12 cellular contexts compared by ENCODE assay signal in genomic region chr19:4089946-4090345, GRCh38. TPM values are rescaled to one million over a fixed set of nuclear protein-coding genes. Genes with fewer than 3 reads are reported as not detected.
A peak's percentile ranks its signal among the peaks of the same experiment; 100 is the strongest.
DNase-seq lines count a peak whose midpoint lies in the region; ATAC-seq and TF ChIP-seq lines count a peak whose summit lies in the region.
"Had no signal": no experiment of that assay in that cellular context is flagged by ENCODE, and none has a peak within 500 bp of the region (broad histone marks: within the 10 kb centered on the region; RNA-seq: fewer than 3 reads in every experiment).

No MANE protein-coding gene starts in this region.

- ATAC-seq in activated CD8-positive, alpha-beta T cell treated with anti-CD3 and anti-CD28 coated beads for 36 hours = no peak
- ATAC-seq in naive B cell (ENCODE audit: low read depth in 2 of 2) (no peak), GM18858 (IDR thresholded peaks at IDR 0.05; ENCODE audit: unreplicated experiment) (no peak)
- no peak for ATAC-seq in activated CD4-positive, CD25-positive, alpha-beta regulatory T cell treated with anti-CD3 and anti-CD28 coated beads, Interleukin-2, amount 50 U/mL, for 24 hours

- intact Hi-C loops in breast epithelium (cut with DNase I; ENCODE audit: low total_unique reads) = no loop called here
- intact Hi-C loops in mammary epithelial cell (cut with micrococcal nuclease) = no loop called here
- intact Hi-C loops in activated CD8-positive, alpha-beta T cell treated with anti-CD3 and anti-CD28 coated beads for 36 hours (cut with micrococcal nuclease) = no loop called here

- peak overlapping the region in 2 of 3 donors; percentile 14 to 17 for H3K4me3 ChIP-seq in breast epithelium
- no peak overlapping the region for H3K4me3 ChIP-seq in mammary epithelial cell (replicated peaks in 1 of 3; ENCODE audit: insufficient read depth in 1 of 3, low read depth in 2 of 3, low read length in 3 of 3)
- H3K4me3 ChIP-seq in urinary bladder (ENCODE audit: low read depth, low read length) = no peak overlapping the region
- H3K4me3 ChIP-seq: ascending aorta had no signal

- DNase-seq in breast epithelium (ENCODE audit: low spot score in 2 of 2) (no peak), mammary epithelial cell (no peak), naive B cell (no peak), KBM-7 (no peak)
- DNase-seq in activated CD8-positive, alpha-beta T cell treated with anti-CD3 and anti-CD28 coated beads for 36 hours = no peak
- DNase-seq: DMS79, NCI-H2107, SHP77 treated with DMSO at 0.1 percent for 48 hours had no signal

- peaks cover 49% of the 10 kb centered on the region for H3K4me1 Mint-ChIP-seq in activated CD8-positive, alpha-beta T cell treated with anti-CD3 and anti-CD28 coated beads for 36 hours (ENCODE audit: low read depth)
- H3K4me1 Mint-ChIP-seq in naive B cell = peaks cover 11 to 34% (median 15%) of the 10 kb centered on the region in 3 donors

- TF ChIP-seq POLR2A in breast epithelium (IDR thresholded peaks at IDR 0.05) = no peak

- 92% methylated on average over 19 of the region's 22 CpGs for WGBS in mammary epithelial cell (ENCODE audit: low coverage, missing lambda C conversion rate)
- WGBS in urinary bladder = 92% methylated on average over 22 of the region's 22 CpGs

- no peaks in the 10 kb centered on the region for H3K4me1 ChIP-seq in breast epithelium
- H3K4me1 ChIP-seq in mammary epithelial cell (ENCODE audit: insufficient read depth, low read length) = no peaks in the 10 kb centered on the region
- peaks cover 2% of the 10 kb centered on the region for H3K4me1 ChIP-seq in urinary bladder (ENCODE audit: insufficient read depth)
- H3K4me1 ChIP-seq: ascending aorta had no signal

- H3K36me3 ChIP-seq in breast epithelium (no peaks in the 10 kb centered on the region), mammary epithelial cell (ENCODE audit: insufficient read depth, low read length) (peaks cover 2% of the 10 kb centered on the region), urinary bladder (ENCODE audit: insufficient read depth) (peaks cover 3% of the 10 kb centered on the region)

- in situ Hi-C loops in mammary epithelial cell (cut with MboI; ENCODE audit: low sequenced_read_pairs in 2 of 2) (no loop called here), KBM-7 (cut with MboI; ENCODE audit: low pct_unique_long_range_greater_than_20kb, low sequenced_read_pairs) (no loop called here)

- H3K9ac ChIP-seq in mammary epithelial cell (ENCODE audit: insufficient read depth, low read length) = no peak overlapping the region

- TF ChIP-seq CTCF in breast epithelium (IDR thresholded peaks at IDR 0.05) (no peak), mammary epithelial cell (conservative IDR thresholded peaks at IDR 0.05 in 1 of 2, IDR thresholded peaks at IDR 0.05 in 1 of 2; ENCODE audit: extremely low read depth in 1 of 2, insufficient read depth in 1 of 2, low read depth in 1 of 2, low read length in 2 of 2) (no peak)
- TF ChIP-seq CTCF in activated CD8-positive, alpha-beta T cell treated with anti-CD3 and anti-CD28 coated beads for 36 hours (IDR thresholded peaks at IDR 0.05) = no peak

- H2AFZ ChIP-seq in mammary epithelial cell (ENCODE audit: low read depth, low read length) = no peak overlapping the region

- POLR2A ChIA-PET in activated CD8-positive, alpha-beta T cell treated with anti-CD3 and anti-CD28 coated beads for 36 hours (lab: Charles Lee) = interaction anchor here (1.0 to 3.6 kb wide), 5 partner anchors 9 to 25 kb away, joined by 3 to 20 read pairs (median 5); no protein-coding TSS in a partner anchor

- H3K9me3 Mint-ChIP-seq in activated CD8-positive, alpha-beta T cell treated with anti-CD3 and anti-CD28 coated beads for 36 hours = no peaks in the 10 kb centered on the region
- H3K9me3 Mint-ChIP-seq in naive B cell = no peaks in the 10 kb centered on the region

- CTCF ChIA-PET in mammary epithelial cell (lab: Charles Lee; ENCODE audit: low non-redundant PET) = no interaction called here
- CTCF ChIA-PET in activated CD8-positive, alpha-beta T cell treated with anti-CD3 and anti-CD28 coated beads for 36 hours (lab: Charles Lee) = interaction anchor here (1.3 to 2.0 kb wide), 2 partner anchors 14 to 50 kb away, joined by 4 to 5 read pairs; no protein-coding TSS in a partner anchor

- no peaks in the 10 kb centered on the region for H3K79me2 ChIP-seq in mammary epithelial cell (ENCODE audit: insufficient read depth, low read length)

- peak overlapping the region; percentile 75 for H3K4me3 Mint-ChIP-seq in activated CD8-positive, alpha-beta T cell treated with anti-CD3 and anti-CD28 coated beads for 36 hours
- peak overlapping the region in 7 of 8 donors; percentile 42 to 91 (median 75) for H3K4me3 Mint-ChIP-seq in naive B cell

- peaks cover 20% of the 10 kb centered on the region for H3K36me3 Mint-ChIP-seq in activated CD8-positive, alpha-beta T cell treated with anti-CD3 and anti-CD28 coated beads for 36 hours (ENCODE audit: low read depth)
- H3K36me3 Mint-ChIP-seq in naive B cell = no peaks in the 10 kb centered on the region

- no peaks in the 10 kb centered on the region for H3K27me3 ChIP-seq in breast epithelium
- no peaks in the 10 kb centered on the region for H3K27me3 ChIP-seq in mammary epithelial cell (ENCODE audit: insufficient read depth, low read length)
- H3K27me3 ChIP-seq: ascending aorta had no signal

- no peaks in the 10 kb centered on the region for H4K20me1 ChIP-seq in mammary epithelial cell (ENCODE audit: insufficient read depth, low read length)

- H3K27ac Mint-ChIP-seq in activated CD8-positive, alpha-beta T cell treated with anti-CD3 and anti-CD28 coated beads for 36 hours = peak overlapping the region; percentile 92
- peak overlapping the region in 3 of 6 donors; percentile 68 to 94 (median 82) for H3K27ac Mint-ChIP-seq in naive B cell

- H3K27ac ChIP-seq in breast epithelium (peak overlapping the region in 1 of 2 donors; percentile 40), mammary epithelial cell (ENCODE audit: insufficient read depth, low read depth, low read length) (no peak overlapping the region), urinary bladder (ENCODE audit: low read depth) (peak overlapping the region; percentile 86)
- H3K27ac ChIP-seq: ascending aorta had no signal

- no TSS peak for BruUV-seq in mammary epithelial cell (replicated peaks; lab: Mats Ljungman, UMichigan)

- H3K4me2 ChIP-seq in mammary epithelial cell (ENCODE audit: insufficient read depth, low read depth, low read length) = no peak overlapping the region

- dilution Hi-C loops in mammary epithelial cell (cut with HindIII; ENCODE audit: low sequenced_read_pairs) = no loop called here

- H3K27me3 Mint-ChIP-seq in activated CD8-positive, alpha-beta T cell treated with anti-CD3 and anti-CD28 coated beads for 36 hours = no peaks in the 10 kb centered on the region
- no peaks in the 10 kb centered on the region for H3K27me3 Mint-ChIP-seq in naive B cell

- no peaks in the 10 kb centered on the region for H3K9me3 ChIP-seq in breast epithelium
- H3K9me3 ChIP-seq in mammary epithelial cell (replicated peaks; ENCODE audit: insufficient read depth, low read length) = no peaks in the 10 kb centered on the region
- H3K9me3 ChIP-seq: ascending aorta had no signal

RNA-seq across cellular contexts. Expression of gene ZBTB7A, which starts 23.2 kb away (rescaled TPM):
- total RNA-seq in breast epithelium (10 to 100 TPM; 29.0 to 38.7 (median 29.8) TPM), mammary epithelial cell (10 to 100 TPM; 40.8 to 52.9 TPM), urinary bladder (8.2 TPM)
- polyA plus RNA-seq in mammary epithelial cell (11.0 TPM), naive B cell (ENCODE audit: low read depth in 6 of 6) (10 to 100 TPM; 13.5 to 41.2 (median 21.2) TPM), urinary bladder (35.3 TPM)
- polyA minus RNA-seq in mammary epithelial cell = 9.2 TPM
- 10 to 100 TPM; 46.6 TPM for total RNA-seq in activated CD8-positive, alpha-beta T cell treated with anti-CD3 and anti-CD28 coated beads for 36 hours

RNA-seq across cellular contexts. Expression of gene MAP2K2, which starts 34.0 kb away (rescaled TPM):
- total RNA-seq in breast epithelium (10 to 100 TPM; 50.8 to 72.8 (median 64.5) TPM), mammary epithelial cell (100 to 1,000 TPM; 109 to 163 TPM), urinary bladder (54.7 TPM)
- polyA plus RNA-seq in mammary epithelial cell (112 TPM), naive B cell (ENCODE audit: low read depth in 6 of 6) (10 to 100 TPM; 50.3 to 88.0 (median 69.5) TPM), urinary bladder (103 TPM)
- 91.5 TPM for polyA minus RNA-seq in mammary epithelial cell
- 100 to 1,000 TPM; 141 to 145 TPM for total RNA-seq in activated CD8-positive, alpha-beta T cell treated with anti-CD3 and anti-CD28 coated beads for 36 hours

Comparison
In these comparisons a context has a peak if more than half of its experiments do, and no peak if none do; other contexts are left out.
1. H3K4me3 ChIP-seq: peak in breast epithelium (2 of 3); none in mammary epithelial cell (0 of 3) and urinary bladder (single experiment).